Comparison of ENCODE assay signal across 8 cellular contexts in the genomic region with DNA sequence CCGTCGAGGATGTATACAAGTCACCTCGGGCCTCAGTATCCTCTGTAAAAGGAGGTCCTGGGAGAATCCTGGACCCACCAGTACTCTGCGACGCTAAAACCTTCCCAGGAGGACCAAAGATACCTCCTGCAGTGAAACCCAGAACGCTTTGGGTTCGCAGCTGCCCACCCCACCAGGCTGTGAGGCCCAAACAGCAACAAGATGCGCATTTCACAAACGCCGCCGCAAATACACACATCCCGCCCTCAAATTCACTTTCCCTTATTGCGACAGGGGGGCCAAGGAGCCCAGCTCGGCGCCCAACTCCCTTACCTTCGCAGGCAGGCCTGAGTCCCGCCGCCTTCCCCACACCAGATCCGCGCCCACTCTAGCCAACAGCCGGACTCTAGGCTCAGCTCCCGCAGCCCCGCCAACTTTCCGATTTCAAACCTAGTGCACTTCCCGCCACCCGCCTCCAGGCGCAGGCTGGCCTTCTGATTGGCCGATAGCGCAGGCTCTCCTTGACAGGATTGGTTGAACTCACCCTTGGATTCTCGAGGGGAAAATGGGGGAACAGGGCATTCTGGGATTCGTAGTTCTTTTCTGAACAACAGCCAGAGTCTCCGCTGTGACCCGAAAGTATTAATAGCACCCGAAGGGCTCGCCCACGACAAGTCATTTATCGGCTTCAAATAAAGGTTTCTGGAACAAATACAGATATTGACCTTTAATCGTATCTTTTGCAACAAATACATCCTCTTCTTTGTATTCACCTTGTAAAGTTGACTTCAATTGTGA. TPM values are rescaled to one million over a fixed set of nuclear protein-coding genes. Genes with fewer than 3 reads are reported as not detected.
DNase-seq lines count a peak whose midpoint lies in the region; ATAC-seq and TF ChIP-seq lines count a peak whose summit lies in the region.

TSS of gene SPC25 (minus strand) at position 425 of the 777 bp plus-strand sequence. CDS start 911 bp downstream, outside the sequence.

- H3K4me3 ChIP-seq in Panc1 (ENCODE audit: low read depth in 2 of 2, low read length in 2 of 2) = peak within 1 kb of the TSS; percentile 82 to 84
- peak within 1 kb of the TSS; percentile 48 to 79 (median 62) for H3K4me3 ChIP-seq in esophagus squamous epithelium

- H3K9me3 ChIP-seq in Panc1 (ENCODE audit: control insufficient read depth, insufficient read depth, low read depth, low read length) (no peaks in the 10 kb centered on the region), esophagus squamous epithelium (no peaks in the 10 kb centered on the region)

- in situ Hi-C loops in KBM-7 (cut with MboI; ENCODE audit: low pct_unique_long_range_greater_than_20kb, low sequenced_read_pairs) = no loop called here
- in situ Hi-C loops in Panc1 (cut with HindIII; ENCODE audit: low pct_unique_long_range_greater_than_20kb, low sequenced_read_pairs) = no loop called here

- peak within 1 kb of the TSS; percentile 93 for H3K27ac Mint-ChIP-seq in activated T-cell treated with anti-CD3 and anti-CD28 coated beads, Interleukin-2, amount 50 U/mL, for 24 hours

- no peak for TF ChIP-seq POLR2A in esophagus squamous epithelium (IDR thresholded peaks at IDR 0.05)

- CTCF ChIA-PET in Panc1 (lab: Charles Lee) = no interaction called here

- no peaks in the 10 kb centered on the region for H3K9me3 Mint-ChIP-seq in activated T-cell treated with anti-CD3 and anti-CD28 coated beads, Interleukin-2, amount 50 U/mL, for 24 hours

- WGBS in esophagus squamous epithelium, 2 donors = 1 to 2% methylated on average over 16 to 33 of the region's 38 CpGs

- H3K27me3 ChIP-seq in Panc1 (ENCODE audit: control insufficient read depth, insufficient read depth, low read length) = peaks cover 9% of the 10 kb centered on the region
- no peaks in the 10 kb centered on the region for H3K27me3 ChIP-seq in esophagus squamous epithelium

- H3K36me3 ChIP-seq in Panc1 (ENCODE audit: control insufficient read depth, insufficient read depth, low read length) (peaks cover 3% of the 10 kb centered on the region; the same call in 1 of the 2 replicates), esophagus squamous epithelium (no peaks in the 10 kb centered on the region)

- H3K4me3 Mint-ChIP-seq in activated T-cell treated with anti-CD3 and anti-CD28 coated beads, Interleukin-2, amount 50 U/mL, for 24 hours = peak within 1 kb of the TSS; percentile 96

- H3K4me1 ChIP-seq in Panc1 (ENCODE audit: control insufficient read depth, insufficient read depth, low read length) (peaks cover 3% of the 10 kb centered on the region; the same call in 1 of the 2 replicates), esophagus squamous epithelium (peaks cover 6 to 17% (median 8%) of the 10 kb centered on the region in 3 donors)

- peak; percentile 100 for ATAC-seq in GM21723 (IDR thresholded peaks at IDR 0.05; ENCODE audit: unreplicated experiment)
- ATAC-seq in Panc1 = peak; percentile 100

- intact Hi-C loops in Panc1 (cut with micrococcal nuclease; ENCODE audit: unreplicated experiment) = no loop called here
- intact Hi-C loops in esophagus squamous epithelium (cut with DNase I) = no loop called here

- H3K4me1 Mint-ChIP-seq in activated T-cell treated with anti-CD3 and anti-CD28 coated beads, Interleukin-2, amount 50 U/mL, for 24 hours (ENCODE audit: low read depth) = peaks cover 16% of the 10 kb centered on the region

- TF ChIP-seq CTCF in Panc1 (IDR thresholded peaks at IDR 0.05) (no peak), esophagus squamous epithelium (IDR thresholded peaks at IDR 0.05) (peak in 4 of 6 experiments; percentile 9 to 46 (median 22))

- peaks cover 25% of the 10 kb centered on the region for H3K36me3 Mint-ChIP-seq in activated T-cell treated with anti-CD3 and anti-CD28 coated beads, Interleukin-2, amount 50 U/mL, for 24 hours (ENCODE audit: low read depth)

- no TSS peak for BruUV-seq in Panc1 (replicated peaks; lab: Mats Ljungman, UMichigan)

- DNase-seq in DMS79 (lab: John Stamatoyannopoulos, UW) (peak; percentile 92), KBM-7 (peak; percentile 94), Panc1 (ENCODE audit: low read depth, low spot score) (peak; percentile 60), esophagus squamous epithelium (lab: John Stamatoyannopoulos, UW) (peak; percentile 23), myocyte (ENCODE audit: low read depth) (peak; percentile 95)
- peak; percentile 86 for DNase-seq in activated T-cell treated with anti-CD3 and anti-CD28 coated beads, Interleukin-2, amount 50 U/mL, for 24 hours
- DNase-seq in stimulated activated CD8-positive, alpha-beta memory T cell treated with anti-CD3 and anti-CD28 coated beads, Interleukin-7, amount 100 ng/mL, for 4 hours (ENCODE audit: low read depth in 2 of 2) = peak; percentile 70 to 72

- peaks cover 10% of the 10 kb centered on the region for H3K27me3 Mint-ChIP-seq in activated T-cell treated with anti-CD3 and anti-CD28 coated beads, Interleukin-2, amount 50 U/mL, for 24 hours

- peak within 1 kb of the TSS; percentile 87 for H3K27ac ChIP-seq in Panc1 (ENCODE audit: low read length)
- H3K27ac ChIP-seq in esophagus squamous epithelium = peak within 1 kb of the TSS in 1 of 4 donors; percentile 28

- POLR2A ChIA-PET in Panc1 (lab: Charles Lee) = no interaction called here

RNA-seq across cellular contexts. Expression of gene SPC25, which starts in this region (rescaled TPM):
- total RNA-seq in Panc1 (2021; ENCODE audit: unreplicated experiment) = 21.1 TPM
- polyA plus RNA-seq in Panc1 (2012; ENCODE audit: insufficient read length) = 6.7 TPM
- 10 to 100 TPM in 1 of 4 donors, 1 to 10 TPM in 3; 2.2 to 11.7 (median 4.2) TPM for total RNA-seq in esophagus squamous epithelium
- total RNA-seq in myocyte = 0.24 TPM in 1 of 2 replicates, not detected in the other
- polyA plus RNA-seq in myocyte (2012) = 0.10 TPM

Comparison
In these comparisons a context has a peak if more than half of its experiments do, and no peak if none do; other contexts are left out.
1. Peak in DNase-seq in myocyte; RNA of the gene not detected or under 1 TPM.
2. DNase-seq: peak in every context shown above with its lines; median percentile 95 in myocyte; 94 in KBM-7; 92 in DMS79; 86 in activated T-cell treated with anti-CD3 and anti-CD28 coated beads, Interleukin-2, amount 50 U/mL, for 24 hours; 71 in stimulated activated CD8-positive, alpha-beta memory T cell treated with anti-CD3 and anti-CD28 coated beads, Interleukin-7, amount 100 ng/mL, for 4 hours; 60 in Panc1; 23 in esophagus squamous epithelium.